In the genomic region with DNA sequence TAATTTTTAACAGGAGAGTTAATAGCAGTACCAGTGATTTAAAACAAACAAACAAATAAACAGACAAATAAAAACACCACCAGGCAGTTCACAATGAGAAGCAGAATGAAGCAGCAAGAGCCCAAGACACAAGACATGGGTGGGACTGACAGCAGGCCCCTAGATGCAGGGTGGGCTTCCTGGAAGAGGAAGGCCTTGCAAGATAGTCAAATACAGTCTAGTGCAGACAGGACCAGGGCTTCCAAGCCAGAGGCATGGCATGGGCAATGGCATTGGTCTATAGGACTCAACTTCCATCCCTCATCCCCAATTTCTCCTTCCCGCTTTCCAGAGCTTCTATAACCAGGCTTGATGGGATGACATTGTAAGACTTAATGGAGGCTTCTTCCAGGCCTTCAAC, we compare ENCODE assay signal across 33 cellular contexts.
"Had no signal": no experiment of that assay in that cellular context is flagged by ENCODE, and none has a peak within 500 bp of the region (broad histone marks: within the 10 kb centered on the region; RNA-seq: fewer than 3 reads in every experiment).

No MANE protein-coding gene starts in this region.

- ATAC-seq: activated CD8-positive, alpha-beta T cell treated with anti-CD3 and anti-CD28 coated beads for 36 hours; activated naive CD4-positive, alpha-beta T cell treated with anti-CD3 and anti-CD28 coated beads, Interleukin-2, amount 50 U/mL, for 72 hours; activated T-cell treated with anti-CD3 and anti-CD28 coated beads, Interleukin-2, amount 50 U/mL, for 4 hours; activated T-cell treated with anti-CD3 and anti-CD28 coated beads, Interleukin-2, amount 50 U/mL, for 72 hours; activated T-helper 17 cell treated with anti-CD3 and anti-CD28 coated beads, Interleukin-2, amount 50 U/mL, for 72 hours; body of pancreas had no signal

- DNase-seq: activated B cell treated with CpG ODN at 0.5 μM for 24 hours; activated CD4-positive, alpha-beta memory T cell treated with anti-CD3 and anti-CD28 coated beads for 36 hours; activated CD4-positive, alpha-beta T cell treated with anti-CD3 and anti-CD28 coated beads for 4 hours; activated CD4-positive, alpha-beta T cell treated with anti-CD3 and anti-CD28 coated beads, Interleukin-2, amount 10 ng/mL, durations not matched to agents 24 days and 14 days; activated CD4-positive, alpha-beta T cell treated with anti-CD3 and anti-CD28 coated beads, Interleukin-2, amount 50 U/mL, for 1 hour; activated CD4-positive, alpha-beta T cell treated with anti-CD3 and anti-CD28 coated beads, Interleukin-2, amount 50 U/mL, for 4 hours; activated CD4-positive, CD25-positive, alpha-beta regulatory T cell treated with anti-CD3 and anti-CD28 coated beads, Interleukin-2, amount 50 U/mL, for 72 hours; activated CD8-positive, alpha-beta memory T cell treated with anti-CD3 and anti-CD28 coated beads, Interleukin-2, amount 50 U/mL, for 4 hours; activated CD8-positive, alpha-beta T cell treated with anti-CD3 and anti-CD28 coated beads for 36 hours; activated effector memory CD4-positive, alpha-beta T cell treated with anti-CD3 and anti-CD28 coated beads, Interleukin-2, amount 50 U/mL, for 16 hours; activated gamma-delta T cell treated with Interleukin-2 at 50 U/mL for 16 hours; activated naive CD4-positive, alpha-beta T cell; activated naive CD4-positive, alpha-beta T cell treated with anti-CD3 and anti-CD28 coated beads for 36 hours; activated naive CD4-positive, alpha-beta T cell treated with anti-CD3 and anti-CD28 coated beads, Interleukin-2, amount 50 U/mL, for 16 hours; activated naive CD8-positive, alpha-beta T cell treated with anti-CD3 and anti-CD28 coated beads for 36 hours; activated T-cell treated with anti-CD3 and anti-CD28 coated beads for 4 hours; activated T-cell treated with anti-CD3 and anti-CD28 coated beads, Interleukin-2, amount 50 U/mL, for 1 hour; activated T-cell treated with anti-CD3 and anti-CD28 coated beads, Interleukin-2, amount 50 U/mL, for 4 hours; activated T-cell treated with anti-CD3 and anti-CD28 coated beads, Interleukin-2, amount 50 U/mL, for 72 hours; adrenal gland; amniotic stem cell; aorta; body of pancreas; brain microvascular endothelial cell; central memory CD4-positive, alpha-beta T cell; T-helper 2 cell; T-helper 9 cell had no signal

- H3K9me3 ChIP-seq: adrenal gland, body of pancreas, breast epithelium had no signal

- H3K4me3 ChIP-seq: adrenal gland, body of pancreas, breast epithelium had no signal

- H3K27ac ChIP-seq: adrenal gland, body of pancreas, brain microvascular endothelial cell, breast epithelium, VCaP had no signal

- H3K36me3 ChIP-seq: adrenal gland, brain microvascular endothelial cell, breast epithelium had no signal

- H3K27me3 ChIP-seq: adrenal gland, body of pancreas, brain microvascular endothelial cell, breast epithelium had no signal

- H3K4me1 ChIP-seq: adrenal gland, breast epithelium had no signal

- FAIRE-seq: astrocyte, TTC549 had no signal
